Comparison of ENCODE assay signal across 14 cellular contexts in the genomic region with DNA sequence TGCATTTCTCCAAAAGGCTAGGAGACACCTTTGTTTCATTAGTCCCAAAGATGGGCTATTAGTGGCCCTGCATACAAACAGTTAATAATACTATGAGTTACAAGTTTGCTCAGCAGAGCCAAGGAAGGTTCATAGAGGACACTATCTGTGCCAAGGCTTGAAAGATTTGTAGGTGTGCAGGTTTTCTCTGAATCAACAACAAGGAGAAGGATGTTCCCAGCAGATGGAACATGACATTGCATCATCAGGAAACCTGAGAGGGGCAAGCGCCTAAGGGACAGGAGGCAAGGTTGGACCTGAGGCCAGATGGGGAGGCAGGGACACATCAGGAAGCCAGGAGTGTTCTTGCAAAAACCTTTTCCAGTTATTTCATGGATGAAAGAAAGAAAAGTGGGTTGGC. TPM values are rescaled to one million over a fixed set of nuclear protein-coding genes. Genes with fewer than 3 reads are reported as not detected.
DNase-seq lines count a peak whose midpoint lies in the region; ATAC-seq and TF ChIP-seq lines count a peak whose summit lies in the region.
"Had no signal": no experiment of that assay in that cellular context is flagged by ENCODE, and none has a peak within 500 bp of the region (broad histone marks: within the 10 kb centered on the region; RNA-seq: fewer than 3 reads in every experiment).

No MANE protein-coding gene starts in this region.

- no peak overlapping the region for H3K27ac ChIP-seq in CD8-positive, alpha-beta memory T cell (ENCODE audit: low read depth, low read length)
- H3K27ac ChIP-seq: cardiac muscle cell had no signal

- TF ChIP-seq RAD21 in Ishikawa (IDR thresholded peaks at IDR 0.05; ENCODE audit: low read depth): no peak

- H3K9ac ChIP-seq in adipocyte (ENCODE audit: low read length): peak overlapping the region; percentile 62

- CTCF ChIA-PET in CD8-positive, alpha-beta memory T cell (lab: Charles Lee): interaction anchor here (1.0 kb wide), 1 partner anchor 9 kb away, joined by 3 read pairs; no protein-coding TSS in a partner anchor

- no peaks in the 10 kb centered on the region for H3K27me3 Mint-ChIP-seq in CD8-positive, alpha-beta memory T cell
- H3K27me3 Mint-ChIP-seq in naive B cell (no peaks in the 10 kb centered on the region), HFFc6 (ENCODE audit: insufficient read depth) (peaks cover 7% of the 10 kb centered on the region; the same call in 1 of the 2 replicates)
- H3K27me3 Mint-ChIP-seq in natural killer cell treated with Interleukin-12 subunit alpha and Interleukin-12 subunit beta and Interleukin-15 and Interleukin-18, amount 100 ng/mL, for 72 hours: no peaks in the 10 kb centered on the region
- H3K27me3 Mint-ChIP-seq: activated CD8-positive, alpha-beta memory T cell treated with anti-CD3 and anti-CD28 coated beads, Interleukin-2, amount 10 ng/mL, durations not matched to agents 7 days and 5 days had no signal

- no peak for TF ChIP-seq CTCF in HFFc6 (IDR thresholded peaks at IDR 0.05)

- peak overlapping the region in 1 of 7 donors; percentile 46 for H3K4me3 Mint-ChIP-seq in CD8-positive, alpha-beta memory T cell
- no peak overlapping the region for H3K4me3 Mint-ChIP-seq in naive B cell
- H3K4me3 Mint-ChIP-seq in natural killer cell treated with Interleukin-12 subunit alpha and Interleukin-12 subunit beta and Interleukin-15 and Interleukin-18, amount 100 ng/mL, for 72 hours: no peak overlapping the region
- no peak overlapping the region for H3K4me3 Mint-ChIP-seq in HFFc6
- H3K4me3 Mint-ChIP-seq: activated CD8-positive, alpha-beta memory T cell treated with anti-CD3 and anti-CD28 coated beads, Interleukin-2, amount 10 ng/mL, durations not matched to agents 7 days and 5 days; activated naive CD4-positive, alpha-beta T cell treated with anti-CD3 and anti-CD28 coated beads for 36 hours had no signal

- peak overlapping the region in 5 of 8 donors; percentile 40 to 79 (median 49) for H3K27ac Mint-ChIP-seq in CD8-positive, alpha-beta memory T cell
- H3K27ac Mint-ChIP-seq in naive B cell (peak overlapping the region in 5 of 6 donors; percentile 54 to 97 (median 84)), HFFc6 (no peak overlapping the region)
- H3K27ac Mint-ChIP-seq in natural killer cell treated with Interleukin-12 subunit alpha and Interleukin-12 subunit beta and Interleukin-15 and Interleukin-18, amount 100 ng/mL, for 72 hours: no peak overlapping the region
- H3K27ac Mint-ChIP-seq: activated CD8-positive, alpha-beta memory T cell treated with anti-CD3 and anti-CD28 coated beads, Interleukin-2, amount 10 ng/mL, durations not matched to agents 7 days and 5 days; activated naive CD4-positive, alpha-beta T cell treated with anti-CD3 and anti-CD28 coated beads for 36 hours had no signal

- H3K9me3 Mint-ChIP-seq in CD8-positive, alpha-beta memory T cell: no peaks in the 10 kb centered on the region
- H3K9me3 Mint-ChIP-seq in naive B cell (peaks cover 0 to 4% (median 0%) of the 10 kb centered on the region in 7 donors), HFFc6 (no peaks in the 10 kb centered on the region)
- H3K9me3 Mint-ChIP-seq in natural killer cell treated with Interleukin-12 subunit alpha and Interleukin-12 subunit beta and Interleukin-15 and Interleukin-18, amount 100 ng/mL, for 72 hours: no peaks in the 10 kb centered on the region
- H3K9me3 Mint-ChIP-seq: activated naive CD4-positive, alpha-beta T cell treated with anti-CD3 and anti-CD28 coated beads for 36 hours had no signal

- POLR2A ChIA-PET in CD8-positive, alpha-beta memory T cell (lab: Charles Lee): interaction anchor here (0.6 kb wide), 1 partner anchor 18 kb away, joined by 3 read pairs; no protein-coding TSS in a partner anchor

- H3K9me3 ChIP-seq in CD8-positive, alpha-beta memory T cell (ENCODE audit: low read length): no peaks in the 10 kb centered on the region
- H3K9me3 ChIP-seq in adipocyte (ENCODE audit: control insufficient read depth, low read length): no peaks in the 10 kb centered on the region
- H3K9me3 ChIP-seq: BLaER1 treated with 17β-estradiol and CSF1 and Interleukin-3, amounts not matched to agents 10 nM and 100 nM had no signal

- peaks cover 36% of the 10 kb centered on the region for H3K4me1 ChIP-seq in CD8-positive, alpha-beta memory T cell (ENCODE audit: insufficient read depth, low read length)
- peaks cover 33% of the 10 kb centered on the region for H3K4me1 ChIP-seq in adipocyte (ENCODE audit: control insufficient read depth, insufficient read depth, low read length)

- H3K4me1 Mint-ChIP-seq in CD8-positive, alpha-beta memory T cell: peaks cover 45 to 56% (median 50%) of the 10 kb centered on the region in 3 donors
- H3K4me1 Mint-ChIP-seq in naive B cell: peaks cover 36 to 47% (median 46%) of the 10 kb centered on the region in 3 donors
- peaks cover 46 to 51% of the 10 kb centered on the region in 2 donors for H3K4me1 Mint-ChIP-seq in natural killer cell treated with Interleukin-12 subunit alpha and Interleukin-12 subunit beta and Interleukin-15 and Interleukin-18, amount 100 ng/mL, for 72 hours (ENCODE audit: low read depth in 2 of 2)
- peaks cover 12% of the 10 kb centered on the region for H3K4me1 Mint-ChIP-seq in HFFc6 (ENCODE audit: low read depth)

- no peak overlapping the region for H3K4me3 ChIP-seq in CD8-positive, alpha-beta memory T cell (ENCODE audit: low read length)
- H3K4me3 ChIP-seq in adipocyte (ENCODE audit: low read length): peak overlapping the region; percentile 39
- H3K4me3 ChIP-seq: BLaER1 treated with 17β-estradiol and CSF1 and Interleukin-3, amounts not matched to agents 10 nM and 100 nM; cardiac muscle cell had no signal

- no peak for DNase-seq in CD8-positive, alpha-beta memory T cell
- DNase-seq in adipocyte (ENCODE audit: low read depth): peak; percentile 23
- no peak for DNase-seq in naive B cell
- no peak for DNase-seq in natural killer cell treated with Interleukin-12 subunit alpha and Interleukin-12 subunit beta and Interleukin-15 and Interleukin-18, amount 100 ng/mL, for 72 hours (ENCODE audit: low spot score)
- DNase-seq in central memory CD4-positive, alpha-beta T cell: no peak
- DNase-seq in HFFc6: no peak
- DNase-seq: activated CD8-positive, alpha-beta memory T cell treated with anti-CD3 and anti-CD28 coated beads, Interleukin-2, amount 10 ng/mL, durations not matched to agents 7 days and 5 days; activated naive CD4-positive, alpha-beta T cell treated with anti-CD3 and anti-CD28 coated beads for 36 hours; HCEC 1CT; NCI-H1048 had no signal

- no peak for TF ChIP-seq EP300 in Ishikawa (IDR thresholded peaks at IDR 0.05; ENCODE audit: borderline replicate concordance)

- H3K27me3 ChIP-seq in CD8-positive, alpha-beta memory T cell (ENCODE audit: insufficient read depth, low read length, poor library complexity, severe bottlenecking): no peaks in the 10 kb centered on the region
- H3K27me3 ChIP-seq in adipocyte (replicated peaks; ENCODE audit: control insufficient read depth, insufficient read depth, low read length): no peaks in the 10 kb centered on the region
- H3K27me3 ChIP-seq: BLaER1 treated with 17β-estradiol and CSF1 and Interleukin-3, amounts not matched to agents 10 nM and 100 nM; cardiac muscle cell had no signal

- peaks cover 0 to 2% (median 0%) of the 10 kb centered on the region in 3 donors for H3K36me3 Mint-ChIP-seq in CD8-positive, alpha-beta memory T cell
- H3K36me3 Mint-ChIP-seq in naive B cell: no peaks in the 10 kb centered on the region
- H3K36me3 Mint-ChIP-seq in natural killer cell treated with Interleukin-12 subunit alpha and Interleukin-12 subunit beta and Interleukin-15 and Interleukin-18, amount 100 ng/mL, for 72 hours: peaks cover under 1% of the 10 kb centered on the region
- H3K36me3 Mint-ChIP-seq in HFFc6 (ENCODE audit: low read depth): peaks cover 17% of the 10 kb centered on the region

- no peaks in the 10 kb centered on the region for H3K36me3 ChIP-seq in CD8-positive, alpha-beta memory T cell (ENCODE audit: insufficient read depth, low read length)
- no peaks in the 10 kb centered on the region for H3K36me3 ChIP-seq in adipocyte (ENCODE audit: control insufficient read depth, insufficient read depth, low read length, severe bottlenecking)
- H3K36me3 ChIP-seq: BLaER1 treated with 17β-estradiol and CSF1 and Interleukin-3, amounts not matched to agents 10 nM and 100 nM; cardiac muscle cell had no signal

- ATAC-seq in naive B cell (ENCODE audit: low read depth in 2 of 2) (no peak), GM19328 (IDR thresholded peaks at IDR 0.05; ENCODE audit: unreplicated experiment) (no peak)
- ATAC-seq in natural killer cell treated with Interleukin-12 subunit alpha and Interleukin-12 subunit beta and Interleukin-15 and Interleukin-18, amount 100 ng/mL, for 72 hours: no peak
- ATAC-seq: activated CD8-positive, alpha-beta memory T cell treated with anti-CD3 and anti-CD28 coated beads, Interleukin-2, amount 10 ng/mL, durations not matched to agents 7 days and 5 days had no signal

TF ChIP-seq in Ishikawa, 13 proteins besides CTCF, POLR2A, EP300 and RAD21:
- 0 out of 2 replicates have a peak, but pooled peaks have one; percentile 20 for TF ChIP-seq CEBPB (IDR thresholded peaks at IDR 0.05)
- TF ChIP-seq TEAD4 (IDR thresholded peaks at IDR 0.05): no peak

RNA-seq across cellular contexts. Expression of gene STK17B, which starts 35.4 kb away (rescaled TPM):
- total RNA-seq in CD8-positive, alpha-beta memory T cell: 100 to 1,000 TPM; 121 to 130 TPM
- 54.6 TPM for polyA plus RNA-seq in CD8-positive, alpha-beta memory T cell
- polyA plus RNA-seq in naive B cell (ENCODE audit: low read depth in 6 of 6): 100 to 1,000 TPM in 5 of 6 donors, 10 to 100 TPM in 1; 90.2 to 162 (median 118) TPM
- total RNA-seq in natural killer cell treated with Interleukin-12 subunit alpha and Interleukin-12 subunit beta and Interleukin-15 and Interleukin-18, amount 100 ng/mL, for 72 hours: 100 to 1,000 TPM; 162 to 182 TPM
- 10 to 100 TPM; 26.7 to 39.8 (median 32.5) TPM for total RNA-seq in HFFc6 (2021; fragmentation: NEBNext Ultra II Directional; extraction: Animal tissue kit (Norgen Biotek cat#: 25700))

Comparison
In these comparisons a context has a peak if more than half of its experiments do, and no peak if none do; other contexts are left out.
1. H3K27ac Mint-ChIP-seq: peak in CD8-positive, alpha-beta memory T cell (5 of 8) and naive B cell (5 of 6); none in natural killer cell treated with Interleukin-12 subunit alpha and Interleukin-12 subunit beta and Interleukin-15 and Interleukin-18, amount 100 ng/mL, for 72 hours (0 of 2) and HFFc6 (single experiment).